2 cellular contexts compared by ENCODE assay signal in the genomic region with DNA sequence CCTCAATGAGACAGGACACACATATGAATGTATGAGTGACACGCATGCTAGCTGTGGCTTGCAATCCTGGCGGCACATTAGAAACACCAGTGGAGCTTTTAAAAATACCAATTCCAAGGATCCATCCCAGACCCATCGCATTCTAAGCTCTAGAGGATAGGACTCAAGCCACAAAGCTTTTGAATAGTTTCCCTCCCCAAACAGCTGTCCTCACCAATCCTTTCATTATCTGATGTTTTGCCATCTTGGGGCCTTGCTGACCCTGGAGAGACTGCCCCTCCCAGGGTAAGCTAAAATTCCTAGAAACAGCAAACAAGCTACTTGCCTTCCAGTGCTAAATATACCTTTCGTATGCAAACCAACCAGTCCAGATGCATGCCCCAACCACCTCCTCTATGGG.
A peak's percentile ranks its signal among the peaks of the same experiment; 100 is the strongest.
TF ChIP-seq lines count a peak whose summit lies in the region.

No MANE protein-coding gene starts in this region.

TF ChIP-seq in K562, 482 proteins besides CTCF, POLR2A, EP300 and RAD21:
- no peak for TF ChIP-seq ZNF76 (CRISPR knock-in tag; IDR thresholded peaks at IDR 0.05; ENCODE audit: borderline replicate concordance)
- no peak for TF ChIP-seq HNRNPUL1 (IDR thresholded peaks at IDR 0.05; ENCODE audit: low read length)
- TF ChIP-seq, protein P1, sequence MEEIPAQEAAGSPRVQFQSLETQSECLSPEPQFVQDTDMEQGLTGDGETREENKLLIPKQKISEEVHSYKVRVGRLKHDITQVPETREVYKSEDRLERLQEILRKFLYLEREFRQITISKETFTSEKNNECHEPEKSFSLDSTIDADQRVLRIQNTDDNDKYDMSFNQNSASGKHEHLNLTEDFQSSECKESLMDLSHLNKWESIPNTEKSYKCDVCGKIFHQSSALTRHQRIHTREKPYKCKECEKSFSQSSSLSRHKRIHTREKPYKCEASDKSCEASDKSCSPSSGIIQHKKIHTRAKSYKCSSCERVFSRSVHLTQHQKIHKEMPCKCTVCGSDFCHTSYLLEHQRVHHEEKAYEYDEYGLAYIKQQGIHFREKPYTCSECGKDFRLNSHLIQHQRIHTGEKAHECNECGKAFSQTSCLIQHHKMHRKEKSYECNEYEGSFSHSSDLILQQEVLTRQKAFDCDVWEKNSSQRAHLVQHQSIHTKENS (CRISPR knock-in tag; IDR thresholded peaks at IDR 0.05), result no peak
- no peak for TF ChIP-seq TAF1 (IDR thresholded peaks at IDR 0.05; ENCODE audit: control insufficient read depth, extremely low read depth, insufficient read depth, low read length, severe bottlenecking)
- TF ChIP-seq MCM2 (IDR thresholded peaks at IDR 0.05; ENCODE audit: low read depth), result no peak
- TF ChIP-seq TCF3 (CRISPR knock-in tag; IDR thresholded peaks at IDR 0.05), result no peak
- TF ChIP-seq NR2C1 (IDR thresholded peaks at IDR 0.05), result no peak
- no peak for TF ChIP-seq NR2C1 (tag; IDR thresholded peaks at IDR 0.05)

TF ChIP-seq in HepG2, 621 proteins besides CTCF, POLR2A, EP300 and RAD21:
- TF ChIP-seq MIXL1 (CRISPR knock-in tag; IDR thresholded peaks at IDR 0.05) (no peak), ZNF598 (CRISPR knock-in tag; IDR thresholded peaks at IDR 0.05; ENCODE audit: borderline replicate concordance) (no peak), BCL6 (CRISPR knock-in tag; IDR thresholded peaks at IDR 0.05) (peak; percentile 84), PRPF4 (IDR thresholded peaks at IDR 0.05; ENCODE audit: low read depth, low read length, poor library complexity, severe bottlenecking) (no peak)
